ENCODE assay signal across 8 cellular contexts in the genomic region with DNA sequence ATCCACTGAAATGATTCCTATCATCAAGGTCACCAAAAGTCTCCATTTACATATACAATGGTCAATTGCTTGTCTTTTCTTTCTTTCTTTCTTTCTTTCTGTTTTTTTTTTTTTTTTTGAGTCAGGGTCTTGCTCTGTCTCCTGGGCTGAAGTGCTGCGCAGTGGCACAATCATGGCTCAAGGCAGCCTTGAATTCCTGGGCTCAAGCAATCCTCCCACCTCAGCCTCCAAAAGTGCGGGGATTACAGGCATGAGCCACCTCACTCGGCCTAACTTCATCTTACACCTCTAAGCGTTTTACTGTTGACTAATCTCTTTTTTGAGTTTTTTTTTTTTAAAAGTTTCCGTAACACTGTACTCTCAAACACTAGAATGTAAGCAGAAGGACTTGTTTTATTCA. TPM values are rescaled to one million over a fixed set of nuclear protein-coding genes. Genes with fewer than 3 reads are reported as not detected.
DNase-seq lines count a peak whose midpoint lies in the region; ATAC-seq and TF ChIP-seq lines count a peak whose summit lies in the region.

No MANE protein-coding gene starts in this region.

- no peaks in the 10 kb centered on the region for H3K27me3 ChIP-seq in hepatocyte

- H3K9me3 Mint-ChIP-seq in activated CD8-positive, alpha-beta T cell treated with anti-CD3 and anti-CD28 coated beads for 36 hours, result no peaks in the 10 kb centered on the region

- H3K4me1 ChIP-seq in HEK293 (ENCODE audit: control insufficient read depth, insufficient read depth, low read length) (peaks cover 7% of the 10 kb centered on the region; the same call in 1 of the 2 replicates), hepatocyte (ENCODE audit: insufficient read depth) (peaks cover 14% of the 10 kb centered on the region)

- H3K4me3 ChIP-seq in HEK293 (ENCODE audit: low read depth, low read length) (peak overlapping the region; percentile 95), hepatocyte (peak overlapping the region; percentile 49), skin epidermis (peak overlapping the region; percentile 66 to 83 (median 77))

- CTCF ChIA-PET in HEK293 (lab: Yijun Ruan, JAX), result no interaction called here
- CTCF ChIA-PET in activated CD8-positive, alpha-beta T cell treated with anti-CD3 and anti-CD28 coated beads for 36 hours (lab: Charles Lee), result no interaction called here

- peak overlapping the region; percentile 93 for H3K4me3 Mint-ChIP-seq in activated CD8-positive, alpha-beta T cell treated with anti-CD3 and anti-CD28 coated beads for 36 hours

- H3K27ac Mint-ChIP-seq in activated CD8-positive, alpha-beta T cell treated with anti-CD3 and anti-CD28 coated beads for 36 hours, result peak overlapping the region; percentile 98

- no peaks in the 10 kb centered on the region for H3K9me3 ChIP-seq in HEK293 (ENCODE audit: control insufficient read depth, insufficient read depth, low read depth, low read length)
- no peaks in the 10 kb centered on the region for H3K9me3 ChIP-seq in hepatocyte (ENCODE audit: low read depth)

- peaks cover 36% of the 10 kb centered on the region for H3K4me1 Mint-ChIP-seq in activated CD8-positive, alpha-beta T cell treated with anti-CD3 and anti-CD28 coated beads for 36 hours (ENCODE audit: low read depth)

- DNase-seq in activated CD8-positive, alpha-beta T cell treated with anti-CD3 and anti-CD28 coated beads for 36 hours, result no peak
- DNase-seq in hepatocyte (ENCODE audit: low spot score), result no peak
- DNase-seq in G401 (ENCODE audit: low spot score), result no peak
- DNase-seq in AG08395 (ENCODE audit: low spot score), result no peak
- no peak for DNase-seq in NCI-H774 (lab: John Stamatoyannopoulos, UW)
- no peak for DNase-seq in amygdala (lab: John Stamatoyannopoulos, UW)

- ATAC-seq in activated CD8-positive, alpha-beta T cell treated with anti-CD3 and anti-CD28 coated beads for 36 hours, result no peak

- peaks cover 51% of the 10 kb centered on the region for H3K79me2 ChIP-seq in hepatocyte

- H3K36me3 Mint-ChIP-seq in activated CD8-positive, alpha-beta T cell treated with anti-CD3 and anti-CD28 coated beads for 36 hours (ENCODE audit: low read depth), result peaks cover 18% of the 10 kb centered on the region

- no peak for TF ChIP-seq CTCF in HEK293 (tag by site-specific recombination; IDR thresholded peaks at IDR 0.05)
- no peak for TF ChIP-seq CTCF in activated CD8-positive, alpha-beta T cell treated with anti-CD3 and anti-CD28 coated beads for 36 hours (IDR thresholded peaks at IDR 0.05)
- no peak for TF ChIP-seq CTCF in hepatocyte (IDR thresholded peaks at IDR 0.05; ENCODE audit: poor library complexity)

- peak overlapping the region; percentile 88 for H3K27ac ChIP-seq in HEK293 (ENCODE audit: extremely low read depth, low read depth, low read length)
- H3K27ac ChIP-seq in hepatocyte, result peak overlapping the region; percentile 80
- peak overlapping the region in 9 of 21 experiments; percentile 86 to 97 (median 91) for H3K27ac ChIP-seq in skin epidermis

- POLR2A ChIA-PET in HEK293 (lab: Yijun Ruan, JAX), result no interaction called here
- POLR2A ChIA-PET in activated CD8-positive, alpha-beta T cell treated with anti-CD3 and anti-CD28 coated beads for 36 hours (lab: Charles Lee), result interaction anchor here (1.6 to 2.4 kb wide), 2 partner anchors 25 to 148 kb away, joined by 3 to 18 read pairs; a partner anchor contains a TSS

- no peaks in the 10 kb centered on the region for H3K9me2 ChIP-seq in hepatocyte (replicated peaks; ENCODE audit: insufficient read depth)

- H3K36me3 ChIP-seq in HEK293 (ENCODE audit: control insufficient read depth in 2 of 2, insufficient read depth in 1 of 2, low read length in 2 of 2) (peaks cover 17 to 48% of the 10 kb centered on the region in 2 experiments), hepatocyte (replicated peaks; ENCODE audit: insufficient read depth, low read depth) (no peaks in the 10 kb centered on the region)

- H2AFZ ChIP-seq in hepatocyte, result no peak overlapping the region

- H3K27me3 Mint-ChIP-seq in activated CD8-positive, alpha-beta T cell treated with anti-CD3 and anti-CD28 coated beads for 36 hours, result no peaks in the 10 kb centered on the region

- in situ Hi-C loops in G401 (cut with HindIII; ENCODE audit: low sequenced_read_pairs), result no loop called here

- peak overlapping the region; percentile 89 for H3K4me2 ChIP-seq in hepatocyte

- H4K20me1 ChIP-seq in hepatocyte (ENCODE audit: insufficient read depth, poor library complexity, severe bottlenecking), result no peaks in the 10 kb centered on the region

- intact Hi-C loops in activated CD8-positive, alpha-beta T cell treated with anti-CD3 and anti-CD28 coated beads for 36 hours (cut with micrococcal nuclease), result loop anchor here (5.0 kb wide), 1 partner anchor 148 kb away; a partner anchor contains a TSS

- 70% methylated on average over 5 of the region's 5 CpGs for WGBS in hepatocyte (ENCODE audit: low lambda C conversion rate, missing lambda C conversion rate)

TF ChIP-seq in HEK293, 187 proteins besides CTCF, POLR2A, EP300 and RAD21:
- TF ChIP-seq ZNF791 (tag by site-specific recombination; IDR thresholded peaks at IDR 0.05), result no peak
- TF ChIP-seq ZNF776 (tag by site-specific recombination; IDR thresholded peaks at IDR 0.05; ENCODE audit: borderline replicate concordance), result no peak
- TF ChIP-seq ZNF121 (tag by site-specific recombination; IDR thresholded peaks at IDR 0.05), result no peak
- TF ChIP-seq ZNF138 (tag by site-specific recombination; IDR thresholded peaks at IDR 0.05; ENCODE audit: borderline replicate concordance), result no peak
- TF ChIP-seq KLF10 (tag by site-specific recombination; IDR thresholded peaks at IDR 0.05), result no peak
- TF ChIP-seq ZNF112 (tag by site-specific recombination; IDR thresholded peaks at IDR 0.05), result no peak

RNA-seq across cellular contexts. Expression of a gene that starts 0.9 kb away (rescaled TPM):
- total RNA-seq in activated CD8-positive, alpha-beta T cell treated with anti-CD3 and anti-CD28 coated beads for 36 hours, result 100 to 1,000 TPM; 141 to 144 TPM
- total RNA-seq in hepatocyte, result 131 and 158 TPM in 2 replicates
- 170 and 174 TPM in 2 replicates for polyA plus RNA-seq in hepatocyte
- total RNA-seq in G401 (2014; rRNA removed; shearing (Covaris generic)), result 339 and 437 TPM in 2 replicates

RNA-seq across cellular contexts. Expression of a gene that starts 9.4 kb away (rescaled TPM):
- 1 to 10 TPM; 1.8 to 2.6 TPM for total RNA-seq in activated CD8-positive, alpha-beta T cell treated with anti-CD3 and anti-CD28 coated beads for 36 hours
- total RNA-seq in hepatocyte, result 29.8 and 31.9 TPM in 2 replicates
- polyA plus RNA-seq in hepatocyte, result 52.9 and 56.2 TPM in 2 replicates
- 47.6 and 66.0 TPM in 2 replicates for total RNA-seq in G401 (2014; rRNA removed; shearing (Covaris generic))

RNA-seq across cellular contexts. Expression of a gene that starts 25.7 kb away (rescaled TPM):
- total RNA-seq in activated CD8-positive, alpha-beta T cell treated with anti-CD3 and anti-CD28 coated beads for 36 hours, result 1 to 10 TPM; 1.3 to 1.7 TPM
- total RNA-seq in hepatocyte, result 20.2 and 24.4 TPM in 2 replicates
- 36.3 and 37.2 TPM in 2 replicates for polyA plus RNA-seq in hepatocyte
- total RNA-seq in G401 (2014; rRNA removed; shearing (Covaris generic)), result 52.0 and 55.7 TPM in 2 replicates

RNA-seq across cellular contexts. Expression of a gene that starts 28.1 kb away (rescaled TPM):
- 10 to 100 TPM; 20.2 to 23.0 TPM for total RNA-seq in activated CD8-positive, alpha-beta T cell treated with anti-CD3 and anti-CD28 coated beads for 36 hours
- total RNA-seq in hepatocyte, result 6.0 and 6.8 TPM in 2 replicates
- 1.4 and 2.4 TPM in 2 replicates for polyA plus RNA-seq in hepatocyte
- total RNA-seq in G401 (2014; rRNA removed; shearing (Covaris generic)), result 14.3 and 22.5 TPM in 2 replicates

RNA-seq across cellular contexts. Expression of a gene that starts 47.9 kb away (rescaled TPM):
- total RNA-seq in activated CD8-positive, alpha-beta T cell treated with anti-CD3 and anti-CD28 coated beads for 36 hours, result not detected
- 0.24 and 1.2 TPM in 2 replicates for total RNA-seq in hepatocyte
- 0.75 and 1.7 TPM in 2 replicates for polyA plus RNA-seq in hepatocyte
- not detected in 2 replicates for total RNA-seq in G401 (2014; rRNA removed; shearing (Covaris generic))
